In genomic region chr11:108008656-108009496, GRCh38 we compare ENCODE assay signal across 1 cellular context.
TF ChIP-seq lines count a peak whose summit lies in the region.

TSS of gene CUL5 (plus strand) at chr11:108008898. CDS start at chr11:108009349, 451 bp downstream.

TF ChIP-seq in HepG2, 621 proteins besides CTCF, POLR2A, EP300 and RAD21 (continued from another document and continues in another):
- TF ChIP-seq TFDP1 (CRISPR knock-in tag; IDR thresholded peaks at IDR 0.05; ENCODE audit: borderline replicate concordance) (peak; percentile 63; the same call in 1 of the 2 replicates), ZNF331 (CRISPR knock-in tag; IDR thresholded peaks at IDR 0.05) (no peak; the same call in 1 of the 2 replicates), ZNF274 (CRISPR knock-in tag; IDR thresholded peaks at IDR 0.05) (peak; percentile 67; the same call in 1 of the 2 replicates), IRX3 (CRISPR knock-in tag; IDR thresholded peaks at IDR 0.05; ENCODE audit: borderline replicate concordance, low read depth) (peak; percentile 64; the same call in 1 of the 2 replicates), ZSCAN9 (CRISPR knock-in tag; IDR thresholded peaks at IDR 0.05; ENCODE audit: borderline replicate concordance) (peak; percentile 77; the same call in 1 of the 2 replicates), GPN1 (CRISPR knock-in tag; IDR thresholded peaks at IDR 0.05; ENCODE audit: borderline replicate concordance) (no peak), ZNF256 (CRISPR knock-in tag; conservative IDR thresholded peaks at IDR 0.05) (peak; percentile 52), CHCHD3 (CRISPR knock-in tag; IDR thresholded peaks at IDR 0.05) (no peak), SRSF1 (optimal IDR thresholded peaks at IDR 0.05; ENCODE audit: low read depth, low read length) (peak; percentile 83), ZEB1 (IDR thresholded peaks at IDR 0.05; ENCODE audit: insufficient replicate concordance, low read depth) (no peak), KMT2B (CRISPR knock-in tag; IDR thresholded peaks at IDR 0.05) (peak; percentile 95), IKZF1 (IDR thresholded peaks at IDR 0.05) (no peak), XRCC5 (optimal IDR thresholded peaks at IDR 0.05; ENCODE audit: low read length) (no peak), ZNF891 (CRISPR knock-in tag; IDR thresholded peaks at IDR 0.05) (peak; percentile 68), NCOR1 (IDR thresholded peaks at IDR 0.05; ENCODE audit: borderline replicate concordance, low read length) (no peak), SIX1 (CRISPR knock-in tag; IDR thresholded peaks at IDR 0.05; ENCODE audit: borderline replicate concordance) (peak; percentile 48; the same call in 1 of the 2 replicates), POLR2G (IDR thresholded peaks at IDR 0.05; ENCODE audit: low read depth, low read length) (peak; percentile 98), ZNF138 (CRISPR knock-in tag; IDR thresholded peaks at IDR 0.05; ENCODE audit: low read depth) (peak; percentile 48; the same call in 1 of the 2 replicates), ZBTB4 (CRISPR knock-in tag; IDR thresholded peaks at IDR 0.05; ENCODE audit: borderline replicate concordance) (peak; percentile 90; the same call in 1 of the 2 replicates), GTF2F1 (IDR thresholded peaks at IDR 0.05; ENCODE audit: low read length) (0 out of 2 replicates have a peak, but pooled peaks have one; percentile 64), GZF1 (CRISPR knock-in tag; IDR thresholded peaks at IDR 0.05) (no peak), MAX (IDR thresholded peaks at IDR 0.05) (peak; percentile 88), WIZ (CRISPR knock-in tag; IDR thresholded peaks at IDR 0.05) (no peak; the same call in 1 of the 2 replicates), NR2C2 (CRISPR knock-in tag; IDR thresholded peaks at IDR 0.05; ENCODE audit: borderline replicate concordance) (no peak; the same call in 1 of the 2 replicates), ZNF547 (CRISPR knock-in tag; IDR thresholded peaks at IDR 0.05) (peak; percentile 63; the same call in 1 of the 2 replicates), ZNF569 (CRISPR knock-in tag; IDR thresholded peaks at IDR 0.05; ENCODE audit: borderline replicate concordance) (0 out of 2 replicates have a peak, but pooled peaks have one; percentile 68), ZSCAN25 (CRISPR knock-in tag; IDR thresholded peaks at IDR 0.05) (no peak), ZSCAN22 (CRISPR knock-in tag; IDR thresholded peaks at IDR 0.05) (0 out of 2 replicates have a peak, but pooled peaks have one; percentile 28), CEBPG (CRISPR knock-in tag; IDR thresholded peaks at IDR 0.05) (no peak), HMG20B (CRISPR knock-in tag; conservative IDR thresholded peaks at IDR 0.05) (peak; percentile 49; the same call in 1 of the 2 replicates), ZBTB1 (CRISPR knock-in tag; IDR thresholded peaks at IDR 0.05; ENCODE audit: borderline replicate concordance) (no peak), ZNF7 (CRISPR knock-in tag; IDR thresholded peaks at IDR 0.05) (no peak), ZFP37 (CRISPR knock-in tag; IDR thresholded peaks at IDR 0.05; ENCODE audit: borderline replicate concordance) (no peak), ZNF740 (CRISPR knock-in tag; IDR thresholded peaks at IDR 0.05) (no peak), SNRNP70 (IDR thresholded peaks at IDR 0.05; ENCODE audit: low read depth, low read length) (no peak), MED13 (CRISPR knock-in tag; IDR thresholded peaks at IDR 0.05) (peak; percentile 32; the same call in 1 of the 2 replicates), FOXC1 (CRISPR knock-in tag; IDR thresholded peaks at IDR 0.05; ENCODE audit: borderline replicate concordance) (peak; percentile 91), HDAC6 (IDR thresholded peaks at IDR 0.05; ENCODE audit: low read depth, low read length) (no peak), ZNF850 (CRISPR knock-in tag; conservative IDR thresholded peaks at IDR 0.05) (no peak)
- TF ChIP-seq, protein P1, sequence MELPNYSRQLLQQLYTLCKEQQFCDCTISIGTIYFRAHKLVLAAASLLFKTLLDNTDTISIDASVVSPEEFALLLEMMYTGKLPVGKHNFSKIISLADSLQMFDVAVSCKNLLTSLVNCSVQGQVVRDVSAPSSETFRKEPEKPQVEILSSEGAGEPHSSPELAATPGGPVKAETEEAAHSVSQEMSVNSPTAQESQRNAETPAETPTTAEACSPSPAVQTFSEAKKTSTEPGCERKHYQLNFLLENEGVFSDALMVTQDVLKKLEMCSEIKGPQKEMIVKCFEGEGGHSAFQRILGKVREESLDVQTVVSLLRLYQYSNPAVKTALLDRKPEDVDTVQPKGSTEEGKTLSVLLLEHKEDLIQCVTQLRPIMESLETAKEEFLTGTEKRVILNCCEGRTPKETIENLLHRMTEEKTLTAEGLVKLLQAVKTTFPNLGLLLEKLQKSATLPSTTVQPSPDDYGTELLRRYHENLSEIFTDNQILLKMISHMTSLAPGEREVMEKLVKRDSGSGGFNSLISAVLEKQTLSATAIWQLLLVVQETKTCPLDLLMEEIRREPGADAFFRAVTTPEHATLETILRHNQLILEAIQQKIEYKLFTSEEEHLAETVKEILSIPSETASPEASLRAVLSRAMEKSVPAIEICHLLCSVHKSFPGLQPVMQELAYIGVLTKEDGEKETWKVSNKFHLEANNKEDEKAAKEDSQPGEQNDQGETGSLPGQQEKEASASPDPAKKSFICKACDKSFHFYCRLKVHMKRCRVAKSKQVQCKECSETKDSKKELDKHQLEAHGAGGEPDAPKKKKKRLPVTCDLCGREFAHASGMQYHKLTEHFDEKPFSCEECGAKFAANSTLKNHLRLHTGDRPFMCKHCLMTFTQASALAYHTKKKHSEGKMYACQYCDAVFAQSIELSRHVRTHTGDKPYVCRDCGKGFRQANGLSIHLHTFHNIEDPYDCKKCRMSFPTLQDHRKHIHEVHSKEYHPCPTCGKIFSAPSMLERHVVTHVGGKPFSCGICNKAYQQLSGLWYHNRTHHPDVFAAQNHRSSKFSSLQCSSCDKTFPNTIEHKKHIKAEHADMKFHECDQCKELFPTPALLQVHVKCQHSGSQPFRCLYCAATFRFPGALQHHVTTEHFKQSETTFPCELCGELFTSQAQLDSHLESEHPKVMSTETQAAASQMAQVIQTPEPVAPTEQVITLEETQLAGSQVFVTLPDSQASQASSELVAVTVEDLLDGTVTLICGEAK (IDR thresholded peaks at IDR 0.05) = no peak
- TF ChIP-seq, protein P1 (CRISPR knock-in tag; IDR thresholded peaks at IDR 0.05) = peak; percentile 90
- TF ChIP-seq, protein P2, sequence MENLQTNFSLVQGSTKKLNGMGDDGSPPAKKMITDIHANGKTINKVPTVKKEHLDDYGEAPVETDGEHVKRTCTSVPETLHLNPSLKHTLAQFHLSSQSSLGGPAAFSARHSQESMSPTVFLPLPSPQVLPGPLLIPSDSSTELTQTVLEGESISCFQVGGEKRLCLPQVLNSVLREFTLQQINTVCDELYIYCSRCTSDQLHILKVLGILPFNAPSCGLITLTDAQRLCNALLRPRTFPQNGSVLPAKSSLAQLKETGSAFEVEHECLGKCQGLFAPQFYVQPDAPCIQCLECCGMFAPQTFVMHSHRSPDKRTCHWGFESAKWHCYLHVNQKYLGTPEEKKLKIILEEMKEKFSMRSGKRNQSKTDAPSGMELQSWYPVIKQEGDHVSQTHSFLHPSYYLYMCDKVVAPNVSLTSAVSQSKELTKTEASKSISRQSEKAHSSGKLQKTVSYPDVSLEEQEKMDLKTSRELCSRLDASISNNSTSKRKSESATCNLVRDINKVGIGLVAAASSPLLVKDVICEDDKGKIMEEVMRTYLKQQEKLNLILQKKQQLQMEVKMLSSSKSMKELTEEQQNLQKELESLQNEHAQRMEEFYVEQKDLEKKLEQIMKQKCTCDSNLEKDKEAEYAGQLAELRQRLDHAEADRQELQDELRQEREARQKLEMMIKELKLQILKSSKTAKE (CRISPR knock-in tag; IDR thresholded peaks at IDR 0.05; ENCODE audit: borderline replicate concordance) = no peak
- TF ChIP-seq, protein P3, sequence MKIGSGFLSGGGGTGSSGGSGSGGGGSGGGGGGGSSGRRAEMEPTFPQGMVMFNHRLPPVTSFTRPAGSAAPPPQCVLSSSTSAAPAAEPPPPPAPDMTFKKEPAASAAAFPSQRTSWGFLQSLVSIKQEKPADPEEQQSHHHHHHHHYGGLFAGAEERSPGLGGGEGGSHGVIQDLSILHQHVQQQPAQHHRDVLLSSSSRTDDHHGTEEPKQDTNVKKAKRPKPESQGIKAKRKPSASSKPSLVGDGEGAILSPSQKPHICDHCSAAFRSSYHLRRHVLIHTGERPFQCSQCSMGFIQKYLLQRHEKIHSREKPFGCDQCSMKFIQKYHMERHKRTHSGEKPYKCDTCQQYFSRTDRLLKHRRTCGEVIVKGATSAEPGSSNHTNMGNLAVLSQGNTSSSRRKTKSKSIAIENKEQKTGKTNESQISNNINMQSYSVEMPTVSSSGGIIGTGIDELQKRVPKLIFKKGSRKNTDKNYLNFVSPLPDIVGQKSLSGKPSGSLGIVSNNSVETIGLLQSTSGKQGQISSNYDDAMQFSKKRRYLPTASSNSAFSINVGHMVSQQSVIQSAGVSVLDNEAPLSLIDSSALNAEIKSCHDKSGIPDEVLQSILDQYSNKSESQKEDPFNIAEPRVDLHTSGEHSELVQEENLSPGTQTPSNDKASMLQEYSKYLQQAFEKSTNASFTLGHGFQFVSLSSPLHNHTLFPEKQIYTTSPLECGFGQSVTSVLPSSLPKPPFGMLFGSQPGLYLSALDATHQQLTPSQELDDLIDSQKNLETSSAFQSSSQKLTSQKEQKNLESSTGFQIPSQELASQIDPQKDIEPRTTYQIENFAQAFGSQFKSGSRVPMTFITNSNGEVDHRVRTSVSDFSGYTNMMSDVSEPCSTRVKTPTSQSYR (CRISPR knock-in tag; IDR thresholded peaks at IDR 0.05; ENCODE audit: borderline replicate concordance) = no peak
